ENCODE assay signal across 18 cellular contexts in genomic region chr14:99790978-99791376, GRCh38. TPM values are rescaled to one million over a fixed set of nuclear protein-coding genes. Genes with fewer than 3 reads are reported as not detected.
A peak's percentile ranks its signal among the peaks of the same experiment; 100 is the strongest.
DNase-seq lines count a peak whose midpoint lies in the region; ATAC-seq and TF ChIP-seq lines count a peak whose summit lies in the region.
"Had no signal": no experiment of that assay in that cellular context is flagged by ENCODE, and none has a peak within 500 bp of the region (broad histone marks: within the 10 kb centered on the region; RNA-seq: fewer than 3 reads in every experiment).

No MANE protein-coding gene starts in this region.

- H3K9me3 Mint-ChIP-seq in activated CD4-positive, alpha-beta memory T cell treated with anti-CD3 and anti-CD28 coated beads, Interleukin-2, amount 10 ng/mL, durations not matched to agents 7 days and 5 days = no peaks in the 10 kb centered on the region
- no peaks in the 10 kb centered on the region for H3K9me3 Mint-ChIP-seq in activated CD4-positive, alpha-beta memory T cell treated with anti-CD3 and anti-CD28 coated beads for 36 hours
- no peaks in the 10 kb centered on the region for H3K9me3 Mint-ChIP-seq in naive thymus-derived CD4-positive, alpha-beta T cell
- H3K9me3 Mint-ChIP-seq: effector memory CD8-positive, alpha-beta T cell; naive B cell had no signal

- peaks cover 0 to 30% (median 18%) of the 10 kb centered on the region in 4 donors for H3K4me1 ChIP-seq in transverse colon
- H3K4me1 ChIP-seq in naive thymus-derived CD4-positive, alpha-beta T cell (ENCODE audit: control insufficient read depth in 2 of 2, insufficient read depth in 2 of 2, low read length in 2 of 2) = peaks cover 0 to 4% of the 10 kb centered on the region in 2 donors

- H3K27ac Mint-ChIP-seq in activated CD4-positive, alpha-beta memory T cell treated with anti-CD3 and anti-CD28 coated beads, Interleukin-2, amount 10 ng/mL, durations not matched to agents 7 days and 5 days = peak overlapping the region; percentile 11
- no peak overlapping the region for H3K27ac Mint-ChIP-seq in activated CD4-positive, alpha-beta memory T cell treated with anti-CD3 and anti-CD28 coated beads for 36 hours
- peak overlapping the region in 3 of 9 donors; percentile 20 to 43 (median 21) for H3K27ac Mint-ChIP-seq in naive thymus-derived CD4-positive, alpha-beta T cell

- intact Hi-C loops in activated CD4-positive, alpha-beta memory T cell treated with anti-CD3 and anti-CD28 coated beads for 36 hours (cut with micrococcal nuclease) = no loop called here
- intact Hi-C loops in transverse colon (cut with DNase I; ENCODE audit: low total_unique reads) = loop anchor here (5.0 kb wide), 1 partner anchor 54 kb away; no protein-coding TSS in a partner anchor
- intact Hi-C loops in naive thymus-derived CD4-positive, alpha-beta T cell (cut with micrococcal nuclease) = loop anchor here in 1 of 2 donors (5.0 kb wide), 1 partner anchor 109 kb away; the partner anchor contains the start of gene CYP46A1

- POLR2A ChIA-PET in activated CD4-positive, alpha-beta memory T cell treated with anti-CD3 and anti-CD28 coated beads, Interleukin-2, amount 10 ng/mL, durations not matched to agents 7 days and 5 days (lab: Charles Lee) = no interaction called here
- POLR2A ChIA-PET in activated CD4-positive, alpha-beta memory T cell treated with anti-CD3 and anti-CD28 coated beads for 36 hours (lab: Charles Lee) = no interaction called here
- POLR2A ChIA-PET in naive thymus-derived CD4-positive, alpha-beta T cell (lab: Charles Lee) = no interaction called here

- peaks cover 47% of the 10 kb centered on the region for H3K27me3 ChIP-seq in transverse colon
- peaks cover 0 to 5% of the 10 kb centered on the region in 2 donors for H3K27me3 ChIP-seq in naive thymus-derived CD4-positive, alpha-beta T cell (ENCODE audit: control insufficient read depth in 2 of 2, insufficient read depth in 2 of 2, low read length in 2 of 2)
- H3K27me3 ChIP-seq: adrenal gland had no signal

- TF ChIP-seq EP300 in transverse colon (IDR thresholded peaks at IDR 0.05; ENCODE audit: low read depth) = no peak

- TF ChIP-seq POLR2A in transverse colon (IDR thresholded peaks at IDR 0.05) = no peak

- H3K36me3 ChIP-seq in transverse colon = no peaks in the 10 kb centered on the region
- no peaks in the 10 kb centered on the region for H3K36me3 ChIP-seq in naive thymus-derived CD4-positive, alpha-beta T cell (ENCODE audit: control insufficient read depth in 2 of 3, insufficient read depth in 3 of 3, low read length in 3 of 3)
- H3K36me3 ChIP-seq: adrenal gland, WERI-Rb-1 had no signal

- CTCF ChIA-PET in activated CD4-positive, alpha-beta memory T cell treated with anti-CD3 and anti-CD28 coated beads, Interleukin-2, amount 10 ng/mL, durations not matched to agents 7 days and 5 days (lab: Charles Lee) = no interaction called here
- CTCF ChIA-PET in activated CD4-positive, alpha-beta memory T cell treated with anti-CD3 and anti-CD28 coated beads for 36 hours (lab: Charles Lee) = interaction anchor here (0.8 to 1.5 kb wide), 2 partner anchors 95 to 96 kb away, joined by 4 read pairs; no protein-coding TSS in a partner anchor
- CTCF ChIA-PET in naive thymus-derived CD4-positive, alpha-beta T cell (lab: Charles Lee) = interaction anchor here (0.6 kb wide), 1 partner anchor 40 kb away, joined by 3 read pairs; no protein-coding TSS in a partner anchor

- no peaks in the 10 kb centered on the region for H3K9me3 ChIP-seq in transverse colon
- H3K9me3 ChIP-seq in naive thymus-derived CD4-positive, alpha-beta T cell (ENCODE audit: control insufficient read depth in 2 of 3, low read length in 3 of 3) = no peaks in the 10 kb centered on the region
- H3K9me3 ChIP-seq: adrenal gland, psoas muscle had no signal

- no peaks in the 10 kb centered on the region for H3K36me3 Mint-ChIP-seq in activated CD4-positive, alpha-beta memory T cell treated with anti-CD3 and anti-CD28 coated beads, Interleukin-2, amount 10 ng/mL, durations not matched to agents 7 days and 5 days (ENCODE audit: low read depth)
- no peaks in the 10 kb centered on the region for H3K36me3 Mint-ChIP-seq in activated CD4-positive, alpha-beta memory T cell treated with anti-CD3 and anti-CD28 coated beads for 36 hours
- H3K36me3 Mint-ChIP-seq in naive thymus-derived CD4-positive, alpha-beta T cell = no peaks in the 10 kb centered on the region
- H3K36me3 Mint-ChIP-seq: naive B cell had no signal

- H3K4me1 Mint-ChIP-seq in activated CD4-positive, alpha-beta memory T cell treated with anti-CD3 and anti-CD28 coated beads, Interleukin-2, amount 10 ng/mL, durations not matched to agents 7 days and 5 days = peaks cover 15% of the 10 kb centered on the region
- H3K4me1 Mint-ChIP-seq in activated CD4-positive, alpha-beta memory T cell treated with anti-CD3 and anti-CD28 coated beads for 36 hours (ENCODE audit: low read depth) = peaks cover 11% of the 10 kb centered on the region
- peaks cover 5 to 34% (median 21%) of the 10 kb centered on the region in 7 donors for H3K4me1 Mint-ChIP-seq in naive thymus-derived CD4-positive, alpha-beta T cell

- peak; percentile 81 for ATAC-seq in left lobe of liver
- ATAC-seq in GM18858 (IDR thresholded peaks at IDR 0.05; ENCODE audit: unreplicated experiment) = no peak
- no peak for ATAC-seq in HG02571 (IDR thresholded peaks at IDR 0.05; ENCODE audit: unreplicated experiment)
- no peak for ATAC-seq in naive thymus-derived CD4-positive, alpha-beta T cell
- ATAC-seq: effector memory CD8-positive, alpha-beta T cell; left colon; psoas muscle had no signal

- peak overlapping the region; percentile 82 to 91 (median 86) for H3K27ac ChIP-seq in transverse colon
- no peak overlapping the region for H3K27ac ChIP-seq in naive thymus-derived CD4-positive, alpha-beta T cell (ENCODE audit: low read depth, low read length)
- H3K27ac ChIP-seq: adrenal gland, psoas muscle, WERI-Rb-1 had no signal

- H3K4me3 Mint-ChIP-seq in activated CD4-positive, alpha-beta memory T cell treated with anti-CD3 and anti-CD28 coated beads, Interleukin-2, amount 10 ng/mL, durations not matched to agents 7 days and 5 days = no peak overlapping the region
- no peak overlapping the region for H3K4me3 Mint-ChIP-seq in activated CD4-positive, alpha-beta memory T cell treated with anti-CD3 and anti-CD28 coated beads for 36 hours
- H3K4me3 Mint-ChIP-seq in naive thymus-derived CD4-positive, alpha-beta T cell = peak overlapping the region in 1 of 10 donors; percentile 1
- H3K4me3 Mint-ChIP-seq: effector memory CD8-positive, alpha-beta T cell had no signal

- H3K4me3 ChIP-seq in transverse colon = no peak overlapping the region
- no peak overlapping the region for H3K4me3 ChIP-seq in naive thymus-derived CD4-positive, alpha-beta T cell (ENCODE audit: low read length)
- H3K4me3 ChIP-seq: adrenal gland, psoas muscle had no signal

- no peak for DNase-seq in activated CD4-positive, alpha-beta memory T cell treated with anti-CD3 and anti-CD28 coated beads, Interleukin-2, amount 10 ng/mL, durations not matched to agents 7 days and 5 days
- DNase-seq in activated CD4-positive, alpha-beta memory T cell treated with anti-CD3 and anti-CD28 coated beads for 36 hours = no peak
- peak; percentile 78 for DNase-seq in NCI-H510A treated with DMSO at 0.1 percent for 48 hours (lab: John Stamatoyannopoulos, UW)
- peak; percentile 85 for DNase-seq in left lobe of liver (ENCODE audit: low spot score)
- DNase-seq in transverse colon = no peak
- DNase-seq in naive thymus-derived CD4-positive, alpha-beta T cell = no peak
- DNase-seq: activated CD8-positive, alpha-beta memory T cell treated with anti-CD3 and anti-CD28 coated beads for 24 hours; effector memory CD8-positive, alpha-beta T cell; left colon; naive B cell; NCI-H82; psoas muscle; stimulated activated CD4-positive, alpha-beta T cell treated with anti-CD3 and anti-CD28 coated beads, Interleukin-12 subunit alpha, Interleukin-12 subunit beta, amount 100 ng/mL, for 4 hours; stimulated activated naive CD4-positive, alpha-beta T cell treated with Interleukin-2 at 50 U/mL for 16 hours; WERI-Rb-1 had no signal

- no peak for TF ChIP-seq CTCF in transverse colon (IDR thresholded peaks at IDR 0.05)

- peaks cover 38% of the 10 kb centered on the region for H3K27me3 Mint-ChIP-seq in activated CD4-positive, alpha-beta memory T cell treated with anti-CD3 and anti-CD28 coated beads, Interleukin-2, amount 10 ng/mL, durations not matched to agents 7 days and 5 days
- peaks cover 10% of the 10 kb centered on the region for H3K27me3 Mint-ChIP-seq in activated CD4-positive, alpha-beta memory T cell treated with anti-CD3 and anti-CD28 coated beads for 36 hours
- peaks cover 0 to 49% (median 13%) of the 10 kb centered on the region in 5 donors for H3K27me3 Mint-ChIP-seq in naive thymus-derived CD4-positive, alpha-beta T cell

- in situ Hi-C loops in transverse colon (cut with MboI; ENCODE audit: low pct_ligation_motif_present in 1 of 4, low pct_unique_long_range_greater_than_20kb in 1 of 4, low sequenced_read_pairs in 3 of 4) = no loop called here

- 45 to 66% methylated on average over 6 of the region's 6 CpGs for WGBS in transverse colon (ENCODE audit: low coverage in 1 of 2), 2 donors

RNA-seq across cellular contexts. Expression of gene EML1, which starts 2.2 kb away (rescaled TPM):
- total RNA-seq in activated CD4-positive, alpha-beta memory T cell treated with anti-CD3 and anti-CD28 coated beads, Interleukin-2, amount 10 ng/mL, durations not matched to agents 7 days and 5 days = not detected
- total RNA-seq in activated CD4-positive, alpha-beta memory T cell treated with anti-CD3 and anti-CD28 coated beads for 36 hours = 1 to 10 TPM; 1.5 to 1.9 TPM
- 5.1 TPM for total RNA-seq in left lobe of liver
- total RNA-seq in transverse colon = 10 to 100 TPM; 16.8 to 59.5 (median 21.9) TPM
- not detected for total RNA-seq in naive thymus-derived CD4-positive, alpha-beta T cell
- polyA plus RNA-seq in naive thymus-derived CD4-positive, alpha-beta T cell = not detected

Comparison
In these comparisons a context has a peak if more than half of its experiments do, and no peak if none do; other contexts are left out.
1. DNase-seq: peak in NCI-H510A treated with DMSO at 0.1 percent for 48 hours (single experiment) and left lobe of liver (single experiment); none in activated CD4-positive, alpha-beta memory T cell treated with anti-CD3 and anti-CD28 coated beads, Interleukin-2, amount 10 ng/mL, durations not matched to agents 7 days and 5 days (single experiment), activated CD4-positive, alpha-beta memory T cell treated with anti-CD3 and anti-CD28 coated beads for 36 hours (single experiment), transverse colon (single experiment) and naive thymus-derived CD4-positive, alpha-beta T cell (0 of 9).